In the genomic region with DNA sequence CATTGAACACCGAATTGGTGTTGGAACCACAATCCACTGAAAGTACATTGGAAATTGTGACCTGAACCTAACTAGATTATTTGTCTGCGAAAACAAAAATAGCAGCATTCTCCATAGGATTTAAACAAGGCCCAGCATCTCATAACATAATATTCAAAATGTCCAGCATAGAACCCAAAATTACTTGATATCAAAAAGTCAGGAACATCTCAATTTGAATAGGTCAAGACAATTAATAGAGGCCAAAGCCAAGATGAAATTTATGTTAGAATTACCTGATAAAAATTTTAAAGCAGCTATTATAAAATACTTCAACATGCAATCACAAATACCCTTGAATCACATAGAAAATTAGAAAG, we compare ENCODE assay signal across 6 cellular contexts.
"Had no signal": no experiment of that assay in that cellular context is flagged by ENCODE, and none has a peak within 500 bp of the region (broad histone marks: within the 10 kb centered on the region; RNA-seq: fewer than 3 reads in every experiment).

No MANE protein-coding gene starts in this region.

- H3K9me3 ChIP-seq: HAP-1 had no signal

- DNase-seq: GM23248, GOT3, H7, IMR-90 had no signal

- H3K4me3 ChIP-seq: GM23248, HAP-1, K562 had no signal

- H2AFZ ChIP-seq: GM23248 had no signal

- H3K36me3 ChIP-seq: HAP-1 had no signal

- H3K4me1 ChIP-seq: HAP-1 had no signal

- H3K27ac ChIP-seq: GM23248 had no signal
